19 cellular contexts compared by ENCODE assay signal in the genomic region with DNA sequence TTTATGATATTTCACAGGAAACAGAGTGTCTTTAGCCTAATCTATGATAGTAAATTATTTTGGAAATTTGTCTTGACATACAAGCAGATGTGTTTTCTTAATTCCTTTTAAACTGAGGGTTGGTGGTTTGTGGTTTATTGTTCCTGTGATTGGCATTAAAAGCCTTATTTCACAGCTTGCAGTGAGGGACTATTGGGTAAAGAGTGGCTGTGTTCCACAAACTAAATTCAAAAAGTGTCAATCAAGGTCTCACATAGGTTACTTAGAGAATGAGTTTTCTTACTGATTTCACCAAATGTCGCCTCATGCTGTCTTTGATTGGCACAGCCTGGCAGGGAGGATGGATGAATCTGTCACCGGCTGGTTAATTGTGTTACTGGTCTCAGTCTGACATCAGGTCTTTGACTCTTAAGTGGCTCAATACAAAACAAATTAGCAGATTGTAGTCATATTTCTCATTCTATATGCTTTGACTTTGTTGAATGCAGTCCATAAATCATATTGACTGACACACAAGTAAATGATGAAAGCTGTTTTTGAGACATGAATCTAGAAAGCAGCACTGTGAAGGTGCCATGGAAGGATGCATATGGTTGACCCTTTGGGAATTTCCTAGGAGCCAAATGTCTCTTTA.
A peak's percentile ranks its signal among the peaks of the same experiment; 100 is the strongest.
DNase-seq lines count a peak whose midpoint lies in the region; ATAC-seq, FAIRE-seq and TF ChIP-seq lines count a peak whose summit lies in the region.
"Had no signal": no experiment of that assay in that cellular context is flagged by ENCODE, and none has a peak within 500 bp of the region (broad histone marks: within the 10 kb centered on the region; RNA-seq: fewer than 3 reads in every experiment).

No MANE protein-coding gene starts in this region.

- H2BK15ac ChIP-seq in H1 (ENCODE audit: low read length) = no peak overlapping the region

- no peak overlapping the region for H4K91ac ChIP-seq in H1 (replicated peaks; ENCODE audit: insufficient read length, low read length)

- peaks cover 0 to 9% (median 3%) of the 10 kb centered on the region in 4 experiments; a peak in 1 of 7 replicates for H3K4me1 ChIP-seq in H1 (replicated peaks in 1 of 4; ENCODE audit: control insufficient read depth in 3 of 4, insufficient read depth in 4 of 4, low read length in 3 of 4)
- H3K4me1 ChIP-seq: stomach, uterus had no signal

- H3K9ac ChIP-seq in H1 (replicated peaks in 1 of 4; ENCODE audit: extremely low read depth in 1 of 4, low read depth in 3 of 4, low read length in 3 of 4) = no peak overlapping the region

- H3K27me3 ChIP-seq in H1 (replicated peaks in 1 of 4; ENCODE audit: control insufficient read depth in 3 of 4, extremely low read depth in 1 of 4, insufficient read depth in 3 of 4, low read length in 3 of 4) = no peaks in the 10 kb centered on the region
- H3K27me3 ChIP-seq: gastroesophageal sphincter, ovary, stomach, uterus had no signal

- no peak overlapping the region for H2AFZ ChIP-seq in H1 (ENCODE audit: low read length)

- H3K4me3 ChIP-seq in H1 (ENCODE audit: extremely low read depth in 1 of 4, insufficient read depth in 2 of 4, low read depth in 3 of 4, low read length in 4 of 4) = no peak overlapping the region
- H3K4me3 ChIP-seq: gastroesophageal sphincter, ovary, stomach, uterus had no signal

- H2AK5ac ChIP-seq in H1 (ENCODE audit: low read depth, low read length) = no peak overlapping the region

- H3K27ac ChIP-seq in H1 (ENCODE audit: low read depth, low read length) = no peak overlapping the region
- H3K27ac ChIP-seq: gastroesophageal sphincter, ovary, stomach, uterus had no signal

- H3K14ac ChIP-seq in H1 (ENCODE audit: insufficient read length) = no peak overlapping the region

- no peak overlapping the region for H4K5ac ChIP-seq in H1 (ENCODE audit: insufficient read length, low read depth, low read length)

- no peaks in the 10 kb centered on the region for H3K79me1 ChIP-seq in H1 (ENCODE audit: low read depth, low read length)

- no peak overlapping the region for H3K4me2 ChIP-seq in H1 (ENCODE audit: insufficient read depth in 1 of 2, low read depth in 2 of 2, low read length in 2 of 2)

- peak; percentile 16 for FAIRE-seq in HTR-8/SVneo (lab: Jason Lieb, UNC)
- FAIRE-seq in H1 (lab: Jason Lieb, UNC) = peak; percentile 65

- no peak overlapping the region for H2BK20ac ChIP-seq in H1 (ENCODE audit: low read length)

- POLR2A ChIA-PET in H1 (lab: Charles Lee; ENCODE audit: partially characterized antibody) = interaction anchor here (1.0 kb wide), 1 partner anchor 10 kb away, joined by 4 read pairs; no protein-coding TSS in a partner anchor

- 68% methylated on average over 2 of the region's 2 CpGs; no CpG with 5 or more reads in 1 of the 2 experiments for WGBS in H1 (ENCODE audit: extremely low coverage in 1 of 2, insufficient coverage in 1 of 2, insufficient read length in 1 of 2, insufficient replicate concordance in 2 of 2, low coverage in 1 of 2, low lambda C conversion rate in 2 of 2, missing lambda C conversion rate in 1 of 2), 2 experiments

- TF ChIP-seq CTCF in H1 (IDR thresholded peaks at IDR 0.05; ENCODE audit: control extremely low read depth in 1 of 3, insufficient read depth in 1 of 3, low read depth in 1 of 3, low read length in 3 of 3) (no peak), omental fat pad (IDR thresholded peaks at IDR 0.05) (no peak)

- H3K9me3 ChIP-seq in H1 (ENCODE audit: insufficient read depth in 2 of 2, low read depth in 1 of 2, low read length in 1 of 2) = no peaks in the 10 kb centered on the region
- H3K9me3 ChIP-seq: gastroesophageal sphincter, ovary, stomach, uterus had no signal

- peak overlapping the region; percentile 69 for H2BK120ac ChIP-seq in H1 (replicated peaks; ENCODE audit: low read depth, low read length)

- no peak for TF ChIP-seq POLR2A in H1 (IDR thresholded peaks at IDR 0.05; ENCODE audit: control extremely low read depth in 1 of 2, low read depth in 2 of 2, low read length in 2 of 2)

- H2BK5ac ChIP-seq in H1 (ENCODE audit: low read depth, low read length) = no peak overlapping the region

- ATAC-seq in omental fat pad (ENCODE audit: low FRiP score) = no peak
- ATAC-seq: CD8-positive, alpha-beta T cell; gastroesophageal sphincter had no signal

- TF ChIP-seq EP300 in H1 (IDR thresholded peaks at IDR 0.05; ENCODE audit: borderline replicate concordance in 1 of 2, low read depth in 2 of 2, low read length in 2 of 2) = no peak

- no peaks in the 10 kb centered on the region for H3K36me3 ChIP-seq in H1 (ENCODE audit: control insufficient read depth in 2 of 4, insufficient read depth in 4 of 4, low read length in 3 of 4)
- H3K36me3 ChIP-seq: gastroesophageal sphincter, ovary, stomach, uterus had no signal

- no peaks in the 10 kb centered on the region for H4K20me1 ChIP-seq in H1 (replicated peaks in 1 of 2; ENCODE audit: control insufficient read depth in 1 of 2, insufficient read depth in 2 of 2, low read length in 2 of 2)

- CTCF ChIA-PET in H1 (lab: Charles Lee; ENCODE audit: partially characterized antibody) = interaction anchor here (1.0 to 2.4 kb wide), 2 partner anchors 15 to 59 kb away, joined by 3 to 8 read pairs; no protein-coding TSS in a partner anchor

- no peak overlapping the region for H3K23ac ChIP-seq in H1 (ENCODE audit: insufficient read length)

- H3K23me2 ChIP-seq in H1 (ENCODE audit: low read depth, low read length) = no peaks in the 10 kb centered on the region

- no peak overlapping the region for H4K8ac ChIP-seq in H1 (ENCODE audit: extremely low read depth, insufficient read depth, low read length)

- TF ChIP-seq RAD21 in H1 (IDR thresholded peaks at IDR 0.05 in 1 of 2, conservative IDR thresholded peaks at IDR 0.05 in 1 of 2; ENCODE audit: low read depth in 2 of 2, low read length in 2 of 2) = no peak

- no peak overlapping the region for H3K56ac ChIP-seq in H1 (replicated peaks; ENCODE audit: insufficient read length, low read depth, low read length)

- DNase-seq in NCI-H146 (lab: John Stamatoyannopoulos, UW) = peak; percentile 15
- no peak for DNase-seq in NCI-H146 treated with DMSO at 0.1 percent for 48 hours (lab: John Stamatoyannopoulos, UW; ENCODE audit: unreplicated experiment)
- no peak for DNase-seq in HTR-8/SVneo (ENCODE audit: insufficient read length, low spot score)
- DNase-seq in NCI-H2171 treated with DMSO at 0.1 percent for 48 hours (lab: John Stamatoyannopoulos, UW) = peak; percentile 85
- no peak for DNase-seq in H1 (ENCODE audit: low read depth in 1 of 2, low spot score in 2 of 2)
- DNase-seq in NCI-H2196 treated with DMSO at 0.1 percent for 48 hours (lab: John Stamatoyannopoulos, UW; ENCODE audit: unreplicated experiment) = no peak
- DNase-seq in omental fat pad (ENCODE audit: low spot score) = no peak
- no peak for DNase-seq in T1000 (lab: John Stamatoyannopoulos, UW)
- DNase-seq: 8988T; activated CD4-positive, alpha-beta T cell treated with anti-CD3 and anti-CD28 coated beads, Interleukin-2, amount 50 U/mL, for 1 hour; amniotic stem cell; CD8-positive, alpha-beta T cell; KG1; NCI-H345; ovary; small intestine; stomach; uterus had no signal

- no peaks in the 10 kb centered on the region for H3K79me2 ChIP-seq in H1 (ENCODE audit: control insufficient read depth in 1 of 2, insufficient read depth in 2 of 2, low read length in 2 of 2)

- no peak overlapping the region for H3K4ac ChIP-seq in H1 (replicated peaks; ENCODE audit: insufficient read length, low read depth, low read length)

- no peak overlapping the region for H3K18ac ChIP-seq in H1 (ENCODE audit: extremely low read depth, low read length)

- no peak overlapping the region for H2BK12ac ChIP-seq in H1 (ENCODE audit: low read depth, low read length)

TF ChIP-seq in H1, 55 proteins besides CTCF, POLR2A, EP300 and RAD21:
- no peak for TF ChIP-seq HDAC6 (IDR thresholded peaks at IDR 0.05; ENCODE audit: low read depth, low read length)
- TF ChIP-seq CBX5 (IDR thresholded peaks at IDR 0.05; ENCODE audit: low read depth, low read length) = no peak
- no peak for TF ChIP-seq SIRT6 (IDR thresholded peaks at IDR 0.05; ENCODE audit: low read length)
- TF ChIP-seq NRF1 (IDR thresholded peaks at IDR 0.05; ENCODE audit: low read depth, low read length) = no peak
- no peak for TF ChIP-seq SP4 (IDR thresholded peaks at IDR 0.05; ENCODE audit: low read length)
- TF ChIP-seq, protein P1, sequence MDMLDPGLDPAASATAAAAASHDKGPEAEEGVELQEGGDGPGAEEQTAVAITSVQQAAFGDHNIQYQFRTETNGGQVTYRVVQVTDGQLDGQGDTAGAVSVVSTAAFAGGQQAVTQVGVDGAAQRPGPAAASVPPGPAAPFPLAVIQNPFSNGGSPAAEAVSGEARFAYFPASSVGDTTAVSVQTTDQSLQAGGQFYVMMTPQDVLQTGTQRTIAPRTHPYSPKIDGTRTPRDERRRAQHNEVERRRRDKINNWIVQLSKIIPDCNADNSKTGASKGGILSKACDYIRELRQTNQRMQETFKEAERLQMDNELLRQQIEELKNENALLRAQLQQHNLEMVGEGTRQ (IDR thresholded peaks at IDR 0.05; ENCODE audit: low read length) = no peak
- TF ChIP-seq TCF12 (IDR thresholded peaks at IDR 0.05; ENCODE audit: low read depth, low read length) = no peak
- TF ChIP-seq YY1 (IDR thresholded peaks at IDR 0.05; ENCODE audit: low read depth, low read length) = no peak
- TF ChIP-seq POLR2AphosphoS5 (IDR thresholded peaks at IDR 0.05; ENCODE audit: low read depth, low read length) = no peak
- TF ChIP-seq, protein P2, sequence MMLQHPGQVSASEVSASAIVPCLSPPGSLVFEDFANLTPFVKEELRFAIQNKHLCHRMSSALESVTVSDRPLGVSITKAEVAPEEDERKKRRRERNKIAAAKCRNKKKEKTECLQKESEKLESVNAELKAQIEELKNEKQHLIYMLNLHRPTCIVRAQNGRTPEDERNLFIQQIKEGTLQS (IDR thresholded peaks at IDR 0.05; ENCODE audit: insufficient read depth, low read depth, low read length) = no peak
- TF ChIP-seq ASH2L (IDR thresholded peaks at IDR 0.05; ENCODE audit: low read length) = no peak
- TF ChIP-seq HDAC2 (IDR thresholded peaks at IDR 0.05; ENCODE audit: borderline replicate concordance in 1 of 2, low read depth in 2 of 2, low read length in 2 of 2) = no peak

Comparison
In these comparisons a context has a peak if more than half of its experiments do, and no peak if none do; other contexts are left out.
1. DNase-seq: peak in NCI-H146 (single experiment) and NCI-H2171 treated with DMSO at 0.1 percent for 48 hours (single experiment); none in NCI-H146 treated with DMSO at 0.1 percent for 48 hours (single experiment), HTR-8/SVneo (single experiment), H1 (0 of 2), NCI-H2196 treated with DMSO at 0.1 percent for 48 hours (single experiment), omental fat pad (single experiment) and T1000 (single experiment).